Comparison of ENCODE assay signal across 8 cellular contexts in genomic region chr14:65301862-65302539, GRCh38.
A peak's percentile ranks its signal among the peaks of the same experiment; 100 is the strongest.
DNase-seq lines count a peak whose midpoint lies in the region; ATAC-seq and TF ChIP-seq lines count a peak whose summit lies in the region.

No MANE protein-coding gene starts in this region.

- peak; percentile 44 for ATAC-seq in GM18858 (IDR thresholded peaks at IDR 0.05; ENCODE audit: unreplicated experiment)
- ATAC-seq in GM23338 = peak; percentile 57
- peak; percentile 72 for ATAC-seq in memory B cell (ENCODE audit: low read depth)

- H3K9me3 Mint-ChIP-seq in GM23338 = no peaks in the 10 kb centered on the region
- no peaks in the 10 kb centered on the region for H3K9me3 Mint-ChIP-seq in memory B cell

- no peaks in the 10 kb centered on the region for H3K79me2 ChIP-seq in GM23338 (replicated peaks; ENCODE audit: insufficient read depth)

- no peaks in the 10 kb centered on the region for H3K9me2 ChIP-seq in GM23338 (ENCODE audit: insufficient read depth)

- no peak for DNase-seq in GM23338 (ENCODE audit: low spot score)
- peak; percentile 39 for DNase-seq in NAMALWA (ENCODE audit: low spot score)
- peak in 1 of 2 donors; percentile 32 for DNase-seq in memory B cell (ENCODE audit: low spot score in 2 of 2)
- no peak for DNase-seq in breast epithelium (ENCODE audit: low spot score in 2 of 2)
- DNase-seq in NCI-H128 (lab: John Stamatoyannopoulos, UW; ENCODE audit: unreplicated experiment) = no peak
- no peak for DNase-seq in UCSD-AML1 (lab: John Stamatoyannopoulos, UW; ENCODE audit: unreplicated experiment)
- no peak for DNase-seq in NCI-H2171 treated with DMSO at 0.1 percent for 48 hours (lab: John Stamatoyannopoulos, UW)

- H3F3A ChIP-seq in GM23338 (replicated peaks; ENCODE audit: low read depth) = no peaks in the 10 kb centered on the region

- H2AFZ ChIP-seq in GM23338 = no peak overlapping the region

- H3K4me3 ChIP-seq in GM23338 = no peak overlapping the region
- no peak overlapping the region for H3K4me3 ChIP-seq in breast epithelium

- H3K36me3 Mint-ChIP-seq in GM23338 (ENCODE audit: low read depth) (no peaks in the 10 kb centered on the region), memory B cell (peaks cover 17% of the 10 kb centered on the region)

- H3K27ac ChIP-seq in GM23338 (ENCODE audit: low read depth) (no peak overlapping the region), breast epithelium (no peak overlapping the region)

- H3K27me3 Mint-ChIP-seq in GM23338 (ENCODE audit: insufficient read depth, low read depth, poor library complexity) = peaks cover 6% of the 10 kb centered on the region
- H3K27me3 Mint-ChIP-seq in memory B cell = no peaks in the 10 kb centered on the region

- H3K36me3 ChIP-seq in GM23338 (ENCODE audit: insufficient read depth) (no peaks in the 10 kb centered on the region), breast epithelium (no peaks in the 10 kb centered on the region)

- no peak for TF ChIP-seq POLR2A in breast epithelium (IDR thresholded peaks at IDR 0.05)

- TF ChIP-seq CTCF in GM23338 (conservative IDR thresholded peaks at IDR 0.05; ENCODE audit: low read depth in 2 of 2) = no peak
- no peak for TF ChIP-seq CTCF in breast epithelium (IDR thresholded peaks at IDR 0.05)

- H3K4me1 ChIP-seq in GM23338 (ENCODE audit: insufficient read depth) = peaks cover 12% of the 10 kb centered on the region; the same call in 1 of the 2 replicates
- no peaks in the 10 kb centered on the region for H3K4me1 ChIP-seq in breast epithelium

- H3K27ac Mint-ChIP-seq in GM23338 (no peak overlapping the region), memory B cell (peak overlapping the region; percentile 92)

- H3K4me3 Mint-ChIP-seq in GM23338 (no peak overlapping the region), memory B cell (peak overlapping the region; percentile 57)

- H3K27me3 ChIP-seq in GM23338 (ENCODE audit: insufficient read depth) (no peaks in the 10 kb centered on the region), breast epithelium (no peaks in the 10 kb centered on the region)

- intact Hi-C loops in breast epithelium (cut with DNase I; ENCODE audit: low total_unique reads) = no loop called here

- H3K4me1 Mint-ChIP-seq in GM23338 (peaks cover 19% of the 10 kb centered on the region), memory B cell (peaks cover 59% of the 10 kb centered on the region)

- H3K4me2 ChIP-seq in GM23338 = no peak overlapping the region

- H3K9me3 ChIP-seq in breast epithelium = no peaks in the 10 kb centered on the region

- no peaks in the 10 kb centered on the region for H4K20me1 ChIP-seq in GM23338 (replicated peaks; ENCODE audit: insufficient read depth)

TF ChIP-seq in GM23338, 12 proteins besides CTCF, POLR2A, EP300 and RAD21 (continues in another document):
- TF ChIP-seq POLR2AphosphoS5 (IDR thresholded peaks at IDR 0.05; ENCODE audit: low read depth) = no peak
- TF ChIP-seq ZNF331 (CRISPR knock-in tag; IDR thresholded peaks at IDR 0.05; ENCODE audit: low read depth) = no peak
- no peak for TF ChIP-seq EZH2phosphoT487 (IDR thresholded peaks at IDR 0.05; ENCODE audit: unreplicated experiment)
- TF ChIP-seq NANOG (IDR thresholded peaks at IDR 0.05; ENCODE audit: borderline replicate concordance) = no peak
- TF ChIP-seq CREB1 (CRISPR knock-in tag; IDR thresholded peaks at IDR 0.05; ENCODE audit: low read depth) = no peak
- no peak for TF ChIP-seq EZH2 (IDR thresholded peaks at IDR 0.05; ENCODE audit: low read depth, unreplicated experiment)
- no peak for TF ChIP-seq JUNB (IDR thresholded peaks at IDR 0.05; ENCODE audit: unreplicated experiment)
- no peak for TF ChIP-seq ETS1 (IDR thresholded peaks at IDR 0.05)
- no peak for TF ChIP-seq ZNF114 (CRISPR knock-in tag; IDR thresholded peaks at IDR 0.05)
- TF ChIP-seq ZNF462 (CRISPR knock-in tag; IDR thresholded peaks at IDR 0.05) = no peak
